In the genomic region with DNA sequence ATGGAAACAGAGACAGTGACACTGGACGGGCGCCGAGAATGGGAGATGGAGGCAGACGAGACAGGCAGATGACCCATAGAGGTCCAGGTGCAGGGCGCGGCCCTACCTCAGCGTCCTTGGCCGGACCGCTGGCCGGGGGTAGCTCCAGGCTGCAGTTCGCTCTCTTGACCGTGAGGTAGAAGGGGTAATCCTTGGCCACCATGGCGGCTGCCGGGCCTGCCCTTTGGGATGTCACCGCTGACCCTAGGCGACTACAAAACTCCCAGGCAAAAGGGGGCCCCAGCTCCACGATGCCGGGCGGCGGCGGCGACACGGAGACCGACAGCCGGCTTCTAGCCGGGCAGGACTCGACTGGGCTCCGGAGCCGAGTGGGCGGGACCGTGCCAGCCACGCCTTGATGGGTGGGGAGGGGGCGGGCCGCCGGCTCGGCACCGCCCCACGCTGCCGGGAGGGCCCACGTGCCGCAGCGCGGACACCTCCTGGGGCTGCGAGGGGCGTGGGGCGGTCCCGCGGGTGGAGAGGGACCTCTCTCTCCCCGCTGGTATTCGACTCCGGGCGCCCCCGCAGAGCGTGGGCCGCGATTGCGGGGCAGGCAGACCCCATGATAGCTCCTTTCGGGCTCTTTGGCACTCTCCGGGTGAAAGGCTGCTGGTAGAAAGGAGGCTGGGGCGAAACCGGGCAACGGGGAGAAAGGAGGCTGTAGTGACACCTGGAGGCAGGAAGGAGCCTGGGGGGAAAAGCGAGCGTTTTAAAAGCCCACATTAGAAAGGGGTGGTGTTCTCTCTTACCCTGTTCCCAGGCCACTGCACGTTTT, we compare ENCODE assay signal across 8 cellular contexts. TPM values are rescaled to one million over a fixed set of nuclear protein-coding genes. Genes with fewer than 3 reads are reported as not detected.
DNase-seq lines count a peak whose midpoint lies in the region; ATAC-seq and TF ChIP-seq lines count a peak whose summit lies in the region.

A gene with protein sequence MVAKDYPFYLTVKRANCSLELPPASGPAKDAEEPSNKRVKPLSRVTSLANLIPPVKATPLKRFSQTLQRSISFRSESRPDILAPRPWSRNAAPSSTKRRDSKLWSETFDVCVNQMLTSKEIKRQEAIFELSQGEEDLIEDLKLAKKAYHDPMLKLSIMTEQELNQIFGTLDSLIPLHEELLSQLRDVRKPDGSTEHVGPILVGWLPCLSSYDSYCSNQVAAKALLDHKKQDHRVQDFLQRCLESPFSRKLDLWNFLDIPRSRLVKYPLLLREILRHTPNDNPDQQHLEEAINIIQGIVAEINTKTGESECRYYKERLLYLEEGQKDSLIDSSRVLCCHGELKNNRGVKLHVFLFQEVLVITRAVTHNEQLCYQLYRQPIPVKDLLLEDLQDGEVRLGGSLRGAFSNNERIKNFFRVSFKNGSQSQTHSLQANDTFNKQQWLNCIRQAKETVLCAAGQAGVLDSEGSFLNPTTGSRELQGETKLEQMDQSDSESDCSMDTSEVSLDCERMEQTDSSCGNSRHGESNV (minus strand): TSS at position 353 of the 814 bp plus-strand sequence. CDS start 151 bp downstream, at position 202.

- peak within 1 kb of the TSS; percentile 53 to 85 (median 71) for H3K9ac ChIP-seq in BLaER1 treated with 17β-estradiol and CSF1 and Interleukin-3, amounts not matched to agents 10 nM and 100 nM

- peaks cover 2% of the 10 kb centered on the region for H3K27me3 Mint-ChIP-seq in mesothelial cell of epicardium (ENCODE audit: low read depth)

- peak within 1 kb of the TSS; percentile 28 for H3K27ac Mint-ChIP-seq in mesothelial cell of epicardium

- H4K20me1 ChIP-seq in BLaER1 treated with 17β-estradiol and CSF1 and Interleukin-3, amounts not matched to agents 10 nM and 100 nM, result peaks cover 0 to 36% (median 0%) of the 10 kb centered on the region in 11 experiments; a peak in 7 of 22 replicates

- no peaks in the 10 kb centered on the region for H3K9me3 ChIP-seq in BLaER1 treated with 17β-estradiol and CSF1 and Interleukin-3, amounts not matched to agents 10 nM and 100 nM (replicated peaks in 1 of 11)

- H3K36me3 Mint-ChIP-seq in mesothelial cell of epicardium, result no peaks in the 10 kb centered on the region

- peak; percentile 76 for ATAC-seq in HG03442 (IDR thresholded peaks at IDR 0.05; ENCODE audit: unreplicated experiment)

- H3K4me1 ChIP-seq in BLaER1 treated with 17β-estradiol and CSF1 and Interleukin-3, amounts not matched to agents 10 nM and 100 nM, result peaks cover 9 to 48% (median 26%) of the 10 kb centered on the region in 10 experiments; a peak in 18 of 20 replicates

- H3K27ac ChIP-seq in BLaER1 treated with 17β-estradiol and CSF1 and Interleukin-3, amounts not matched to agents 10 nM and 100 nM, result peak within 1 kb of the TSS in 7 of 11 experiments; percentile 11 to 63 (median 44); a peak in 9 of 22 replicates

- H3K9me3 Mint-ChIP-seq in mesothelial cell of epicardium, result no peaks in the 10 kb centered on the region

- H3K4me1 Mint-ChIP-seq in mesothelial cell of epicardium, result peaks cover 49% of the 10 kb centered on the region

- peaks cover 0 to 13% (median 0%) of the 10 kb centered on the region in 11 experiments; a peak in 1 of 22 replicates for H3K36me3 ChIP-seq in BLaER1 treated with 17β-estradiol and CSF1 and Interleukin-3, amounts not matched to agents 10 nM and 100 nM

- peak; percentile 85 for DNase-seq in GM19238 (ENCODE audit: insufficient read length, low spot score)
- DNase-seq in NK-92 treated with Interleukin-12 subunit alpha and Interleukin-12 subunit beta, amount 100 ng/mL, for 24 hours (lab: John Stamatoyannopoulos, UW), result peak; percentile 79
- peak; percentile 65 for DNase-seq in activated CD8-positive, alpha-beta memory T cell treated with anti-CD3 and anti-CD28 coated beads, Interleukin-2, amount 50 U/mL, for 24 hours (ENCODE audit: extremely low read depth)
- DNase-seq in mesothelial cell of epicardium (ENCODE audit: low spot score in 2 of 2, unreplicated experiment in 2 of 2), result peak; percentile 68 to 73
- peak; percentile 81 for DNase-seq in stimulated activated CD8-positive, alpha-beta memory T cell treated with anti-CD3 and anti-CD28 coated beads, Interleukin-2, amount 100 ng/mL, for 1 hour (ENCODE audit: low read depth in 2 of 2)

- peak within 1 kb of the TSS; percentile 84 for H3K4me3 Mint-ChIP-seq in mesothelial cell of epicardium

- peak within 1 kb of the TSS; percentile 77 to 99 (median 92) for H3K4me2 ChIP-seq in BLaER1 treated with 17β-estradiol and CSF1 and Interleukin-3, amounts not matched to agents 10 nM and 100 nM

- H3K4me3 ChIP-seq in BLaER1 treated with 17β-estradiol and CSF1 and Interleukin-3, amounts not matched to agents 10 nM and 100 nM, result peak within 1 kb of the TSS; percentile 54 to 90 (median 67)

- no peak for TF ChIP-seq CTCF in mesothelial cell of epicardium (IDR thresholded peaks at IDR 0.05; ENCODE audit: unreplicated experiment)

- H3K27me3 ChIP-seq in BLaER1 treated with 17β-estradiol and CSF1 and Interleukin-3, amounts not matched to agents 10 nM and 100 nM, result peaks cover 0 to 30% (median 28%) of the 10 kb centered on the region in 11 experiments; a peak in 18 of 22 replicates

- in situ Hi-C loops in endometrial microvascular endothelial cells (cut with HindIII; ENCODE audit: inconsistent ontology term, low pct_unique_long_range_greater_than_20kb, low sequenced_read_pairs), result no loop called here

RNA-seq across cellular contexts. Expression of the gene that starts here (rescaled TPM):
- total RNA-seq in endometrial microvascular endothelial cells (ENCODE audit: inconsistent ontology term) (11.0 TPM), mesothelial cell of epicardium (28.7 to 31.7 TPM (median 29.0 TPM) in 3 replicates)

Comparison
In these comparisons a context has a peak if more than half of its experiments do, and no peak if none do; other contexts are left out.
1. Peak in every context shown above with its lines: DNase-seq, ATAC-seq, H3K4me3 ChIP-seq and H3K27ac ChIP-seq.